ENCODE assay signal across 8 cellular contexts in the genomic region with DNA sequence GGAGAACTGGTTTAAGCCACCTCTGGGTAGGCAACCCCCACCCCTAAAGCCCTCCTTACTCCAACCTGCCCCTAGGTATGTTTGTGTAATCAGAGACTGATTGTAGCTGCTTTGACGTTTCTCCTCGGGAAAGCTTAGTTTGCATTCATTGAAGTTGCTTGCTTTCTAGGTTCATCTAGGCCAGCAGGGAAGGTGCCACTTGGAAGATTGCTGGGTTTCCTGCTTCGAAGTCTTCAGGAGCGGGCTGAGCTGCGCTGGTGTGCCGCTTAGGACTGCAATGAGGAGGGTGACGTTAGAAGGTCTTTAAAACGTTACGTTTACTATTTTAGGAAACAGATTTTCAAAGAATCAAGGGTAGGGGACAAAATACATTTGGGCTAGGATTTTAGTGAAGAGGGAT.
DNase-seq lines count a peak whose midpoint lies in the region; ATAC-seq and TF ChIP-seq lines count a peak whose summit lies in the region.

No MANE protein-coding gene starts in this region.

- no peaks in the 10 kb centered on the region for H3K9me3 Mint-ChIP-seq in activated T-cell treated with anti-CD3 and anti-CD28 coated beads, Interleukin-2, amount 50 U/mL, for 4 hours
- no peaks in the 10 kb centered on the region for H3K9me3 Mint-ChIP-seq in activated CD4-positive, alpha-beta memory T cell treated with anti-CD3 and anti-CD28 coated beads, Interleukin-2, amount 10 ng/mL, durations not matched to agents 7 days and 5 days

- H3K27me3 Mint-ChIP-seq in activated T-cell treated with anti-CD3 and anti-CD28 coated beads, Interleukin-2, amount 50 U/mL, for 4 hours (ENCODE audit: low read depth), result peaks cover 46% of the 10 kb centered on the region
- H3K27me3 Mint-ChIP-seq in activated CD4-positive, alpha-beta memory T cell treated with anti-CD3 and anti-CD28 coated beads, Interleukin-2, amount 10 ng/mL, durations not matched to agents 7 days and 5 days, result peaks cover 5% of the 10 kb centered on the region

- ATAC-seq in activated T-cell treated with anti-CD3 and anti-CD28 coated beads, Interleukin-2, amount 50 U/mL, for 4 hours, result no peak
- ATAC-seq in thoracic aorta (ENCODE audit: insufficient number of reproducible peaks, low FRiP score, low read depth) (no peak), HG02588 (IDR thresholded peaks at IDR 0.05; ENCODE audit: unreplicated experiment) (no peak)

- peak overlapping the region; percentile 74 for H3K27ac Mint-ChIP-seq in activated CD4-positive, alpha-beta memory T cell treated with anti-CD3 and anti-CD28 coated beads, Interleukin-2, amount 10 ng/mL, durations not matched to agents 7 days and 5 days

- peaks cover 95% of the 10 kb centered on the region for H3K27me3 ChIP-seq in iPS-20b (ENCODE audit: insufficient read depth, low read length)
- peaks cover 21% of the 10 kb centered on the region for H3K27me3 ChIP-seq in thoracic aorta (replicated peaks; ENCODE audit: insufficient read depth)

- H3K9me3 ChIP-seq in iPS-20b (ENCODE audit: insufficient read depth, low read depth, low read length) (no peaks in the 10 kb centered on the region), thoracic aorta (no peaks in the 10 kb centered on the region)

- no peaks in the 10 kb centered on the region for H3K36me3 ChIP-seq in iPS-20b (ENCODE audit: insufficient read depth, low read depth, low read length)
- no peaks in the 10 kb centered on the region for H3K36me3 ChIP-seq in thoracic aorta

- peaks cover 13% of the 10 kb centered on the region for H3K4me1 ChIP-seq in iPS-20b (ENCODE audit: insufficient read depth, low read length)
- H3K4me1 ChIP-seq in thoracic aorta (ENCODE audit: control insufficient read depth in 1 of 2, low read depth in 2 of 2), result peaks cover 15 to 36% of the 10 kb centered on the region in 2 donors

- no peak for DNase-seq in activated T-cell treated with anti-CD3 and anti-CD28 coated beads, Interleukin-2, amount 50 U/mL, for 4 hours
- no peak for DNase-seq in activated T-cell treated with anti-CD3 and anti-CD28 coated beads for 4 hours
- DNase-seq in activated CD4-positive, alpha-beta memory T cell treated with anti-CD3 and anti-CD28 coated beads, Interleukin-2, amount 10 ng/mL, durations not matched to agents 7 days and 5 days, result no peak
- no peak for DNase-seq in thoracic aorta (ENCODE audit: low spot score)
- no peak for DNase-seq in pons (ENCODE audit: low spot score)
- no peak for DNase-seq in AML-193 (lab: John Stamatoyannopoulos, UW)

- TF ChIP-seq CTCF in thoracic aorta (IDR thresholded peaks at IDR 0.05), result no peak

- POLR2A ChIA-PET in activated CD4-positive, alpha-beta memory T cell treated with anti-CD3 and anti-CD28 coated beads, Interleukin-2, amount 10 ng/mL, durations not matched to agents 7 days and 5 days (lab: Charles Lee), result interaction anchor here (1.1 to 10.2 kb wide), 34 partner anchors 10 to 591 kb away, joined by 3 to 323 read pairs (median 6); partner anchors contain the start of genes ATG5, PRDM1 and PREP

- peaks cover 33% of the 10 kb centered on the region for H3K4me1 Mint-ChIP-seq in activated T-cell treated with anti-CD3 and anti-CD28 coated beads, Interleukin-2, amount 50 U/mL, for 4 hours (ENCODE audit: low read depth)
- H3K4me1 Mint-ChIP-seq in activated CD4-positive, alpha-beta memory T cell treated with anti-CD3 and anti-CD28 coated beads, Interleukin-2, amount 10 ng/mL, durations not matched to agents 7 days and 5 days, result peaks cover 62% of the 10 kb centered on the region

- peak overlapping the region; percentile 29; the same call in 1 of the 2 replicates for H3K9ac ChIP-seq in iPS-20b (ENCODE audit: low read depth, low read length)

- H3K36me3 Mint-ChIP-seq in activated T-cell treated with anti-CD3 and anti-CD28 coated beads, Interleukin-2, amount 50 U/mL, for 4 hours (ENCODE audit: insufficient read depth), result no peaks in the 10 kb centered on the region
- peaks cover 4% of the 10 kb centered on the region for H3K36me3 Mint-ChIP-seq in activated CD4-positive, alpha-beta memory T cell treated with anti-CD3 and anti-CD28 coated beads, Interleukin-2, amount 10 ng/mL, durations not matched to agents 7 days and 5 days (ENCODE audit: low read depth)

- H3K27ac ChIP-seq in iPS-20b (ENCODE audit: low read length) (no peak overlapping the region), thoracic aorta (no peak overlapping the region)

- peak overlapping the region; percentile 81 for H3K4me3 ChIP-seq in iPS-20b (ENCODE audit: low read length)
- H3K4me3 ChIP-seq in thoracic aorta, result peak overlapping the region; percentile 90

- peak overlapping the region; percentile 92 for H3K4me3 Mint-ChIP-seq in activated T-cell treated with anti-CD3 and anti-CD28 coated beads, Interleukin-2, amount 50 U/mL, for 4 hours
- peak overlapping the region; percentile 87 for H3K4me3 Mint-ChIP-seq in activated CD4-positive, alpha-beta memory T cell treated with anti-CD3 and anti-CD28 coated beads, Interleukin-2, amount 10 ng/mL, durations not matched to agents 7 days and 5 days

- CTCF ChIA-PET in activated CD4-positive, alpha-beta memory T cell treated with anti-CD3 and anti-CD28 coated beads, Interleukin-2, amount 10 ng/mL, durations not matched to agents 7 days and 5 days (lab: Charles Lee), result interaction anchor here (0.8 to 6.7 kb wide), 15 partner anchors 10 to 508 kb away, joined by 3 to 80 read pairs (median 7); partner anchors contain the start of gene PRDM1
